ENCODE assay signal across 16 cellular contexts in the genomic region with DNA sequence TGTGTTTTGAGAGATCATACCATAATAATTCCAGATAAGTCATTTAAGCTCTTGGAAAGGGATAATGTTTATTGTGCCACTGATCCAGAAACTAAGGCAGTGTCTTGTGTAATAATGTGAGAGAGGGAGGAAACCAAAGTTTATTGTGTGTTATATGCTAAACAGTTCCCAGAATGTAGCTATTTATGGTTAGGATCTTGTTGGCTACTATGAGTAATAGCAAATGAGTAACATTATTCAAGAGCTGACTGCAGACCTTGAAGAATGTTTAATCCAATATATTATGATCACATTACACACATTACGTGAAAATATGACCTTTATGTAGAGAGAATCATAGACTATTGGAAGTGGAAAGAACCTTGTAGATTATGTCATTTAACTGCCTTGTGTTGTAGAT.
DNase-seq lines count a peak whose midpoint lies in the region; ATAC-seq and TF ChIP-seq lines count a peak whose summit lies in the region.
"Had no signal": no experiment of that assay in that cellular context is flagged by ENCODE, and none has a peak within 500 bp of the region (broad histone marks: within the 10 kb centered on the region; RNA-seq: fewer than 3 reads in every experiment).

No MANE protein-coding gene starts in this region.

- H3K4me3 Mint-ChIP-seq in CD8-positive, alpha-beta T cell = no peak overlapping the region
- H3K4me3 Mint-ChIP-seq: T-cell had no signal

- no peak overlapping the region for H2BK15ac ChIP-seq in mesenchymal stem cell (ENCODE audit: low read depth, poor library complexity, severe bottlenecking)

- DNase-seq in AG20443 (ENCODE audit: low spot score) (peak; percentile 45), MV-4-11 (lab: John Stamatoyannopoulos, UW) (peak; percentile 86), dedifferentiated amniotic fluid mesenchymal stem cell (ENCODE audit: extremely low spot score) (peak; percentile 79), mesenchymal stem cell (peak; percentile 91), NOMO-1 treated with DMSO at 0.1 percent for 48 hours (lab: John Stamatoyannopoulos, UW; ENCODE audit: unreplicated experiment) (no peak), NCI-H146 (lab: John Stamatoyannopoulos, UW) (no peak)
- DNase-seq in CD8-positive, alpha-beta T cell = no peak
- DNase-seq: activated CD4-positive, alpha-beta T cell treated with anti-CD3 and anti-CD28 coated beads for 4 hours; activated effector memory CD4-positive, alpha-beta T cell treated with Interleukin-2 at 50 U/mL for 16 hours; colonic mucosa; glutamatergic neuron; left ventricle myocardium superior; NK-92 treated with Interleukin-12 subunit alpha and Interleukin-12 subunit beta, amount 100 ng/mL, for 24 hours; T-cell had no signal

- H3K23ac ChIP-seq in mesenchymal stem cell (ENCODE audit: low read length in 2 of 2) = no peak overlapping the region

- H3K9me3 Mint-ChIP-seq in CD8-positive, alpha-beta T cell = peaks cover 14% of the 10 kb centered on the region

- no peak for TF ChIP-seq CTCF in CD8-positive, alpha-beta T cell (IDR thresholded peaks at IDR 0.05)

- no peak overlapping the region for H2BK120ac ChIP-seq in mesenchymal stem cell (ENCODE audit: low read depth, low read length)

- H3K27me3 Mint-ChIP-seq in CD8-positive, alpha-beta T cell (ENCODE audit: low read depth) = no peaks in the 10 kb centered on the region
- H3K27me3 Mint-ChIP-seq: T-cell had no signal

- no peaks in the 10 kb centered on the region for H3K27me3 ChIP-seq in mesenchymal stem cell (ENCODE audit: control insufficient read depth in 1 of 2, insufficient read depth in 1 of 2, low read length in 2 of 2)
- no peaks in the 10 kb centered on the region for H3K27me3 ChIP-seq in CD8-positive, alpha-beta T cell (ENCODE audit: insufficient read depth, low read length)
- H3K27me3 ChIP-seq: colonic mucosa, neutrophil had no signal

- CTCF ChIA-PET in CD8-positive, alpha-beta T cell (lab: Charles Lee) = no interaction called here

- no peak overlapping the region for H3K4ac ChIP-seq in mesenchymal stem cell (ENCODE audit: low read depth in 1 of 2, low read length in 2 of 2)

- H4K8ac ChIP-seq in mesenchymal stem cell (ENCODE audit: low read length) = no peak overlapping the region

- H3K4me1 ChIP-seq in mesenchymal stem cell (ENCODE audit: control insufficient read depth, insufficient read depth, low read depth, low read length) = no peaks in the 10 kb centered on the region
- H3K4me1 ChIP-seq in CD8-positive, alpha-beta T cell (ENCODE audit: insufficient read depth, low read length) = no peaks in the 10 kb centered on the region
- H3K4me1 ChIP-seq: colonic mucosa had no signal

- POLR2A ChIA-PET in CD8-positive, alpha-beta T cell (lab: Charles Lee) = no interaction called here

- no peak overlapping the region for H3K27ac ChIP-seq in mesenchymal stem cell (ENCODE audit: low read length, poor library complexity, severe bottlenecking)
- H3K27ac ChIP-seq in CD8-positive, alpha-beta T cell (ENCODE audit: low read depth, low read length) = no peak overlapping the region
- H3K27ac ChIP-seq: colonic mucosa, neutrophil had no signal

- no peaks in the 10 kb centered on the region for H3K4me1 Mint-ChIP-seq in CD8-positive, alpha-beta T cell (ENCODE audit: low read depth)
- H3K4me1 Mint-ChIP-seq: T-cell had no signal

- 60% methylated on average over 1 of the region's 1 CpG for whole genome bisulfite sequencing in mesenchymal stem cell

- peak overlapping the region; percentile 65 for H3K9ac ChIP-seq in mesenchymal stem cell (ENCODE audit: low read length)

- peak overlapping the region in 1 of 2 experiments; percentile 11 for H3K4me3 ChIP-seq in mesenchymal stem cell (ENCODE audit: insufficient read depth in 1 of 2, low read depth in 1 of 2, low read length in 2 of 2)
- no peak overlapping the region for H3K4me3 ChIP-seq in CD8-positive, alpha-beta T cell (ENCODE audit: low read depth, low read length)
- H3K4me3 ChIP-seq: colonic mucosa had no signal

- H3K79me1 ChIP-seq in mesenchymal stem cell (replicated peaks; ENCODE audit: low read length, poor library complexity, severe bottlenecking) = peaks cover 3% of the 10 kb centered on the region

- no peak overlapping the region for H4K91ac ChIP-seq in mesenchymal stem cell (ENCODE audit: low read length)

- H2BK12ac ChIP-seq in mesenchymal stem cell (ENCODE audit: low read length in 2 of 2) = no peak overlapping the region

- H3K36me3 Mint-ChIP-seq in CD8-positive, alpha-beta T cell = peaks cover 16% of the 10 kb centered on the region

- no peak overlapping the region for H3K27ac Mint-ChIP-seq in CD8-positive, alpha-beta T cell
- H3K27ac Mint-ChIP-seq: T-cell had no signal

- no peaks in the 10 kb centered on the region for H3K36me3 ChIP-seq in mesenchymal stem cell (ENCODE audit: control insufficient read depth in 1 of 2, insufficient read depth in 2 of 2, low read depth in 1 of 2, low read length in 2 of 2)
- H3K36me3 ChIP-seq in CD8-positive, alpha-beta T cell (ENCODE audit: insufficient read depth, low read length) = no peaks in the 10 kb centered on the region
- H3K36me3 ChIP-seq: colonic mucosa, neutrophil had no signal

- H3K9me3 ChIP-seq in mesenchymal stem cell (ENCODE audit: control insufficient read depth, low read length) = peaks cover 4% of the 10 kb centered on the region
- H3K9me3 ChIP-seq in CD8-positive, alpha-beta T cell (ENCODE audit: low read length) = no peaks in the 10 kb centered on the region
- H3K9me3 ChIP-seq: colonic mucosa, neutrophil had no signal

- H2BK5ac ChIP-seq in mesenchymal stem cell (ENCODE audit: low read depth, low read length, poor library complexity, severe bottlenecking) = no peak overlapping the region

- intact Hi-C loops in CD8-positive, alpha-beta T cell (cut with DNase I, micrococcal nuclease) = no loop called here

- H3K4me2 ChIP-seq in mesenchymal stem cell (ENCODE audit: low read length, poor library complexity, severe bottlenecking) = no peak overlapping the region

- no peak overlapping the region for H2AFZ ChIP-seq in mesenchymal stem cell (ENCODE audit: low read depth, low read length)

- H2AK5ac ChIP-seq in mesenchymal stem cell (ENCODE audit: low read length, severe bottlenecking) = no peak overlapping the region

- no peak overlapping the region for H3K14ac ChIP-seq in mesenchymal stem cell (ENCODE audit: low read length in 2 of 2)

- H3K18ac ChIP-seq in mesenchymal stem cell (ENCODE audit: low read depth in 1 of 2, low read length in 2 of 2) = no peak overlapping the region

- ATAC-seq in HG02759 (IDR thresholded peaks at IDR 0.05; ENCODE audit: unreplicated experiment) = no peak
- no peak for ATAC-seq in CD8-positive, alpha-beta T cell
- ATAC-seq: left ventricle myocardium superior, T-cell had no signal

Comparison
In these comparisons a context has a peak if more than half of its experiments do, and no peak if none do; other contexts are left out.
1. DNase-seq: peak in AG20443 (single experiment), MV-4-11 (single experiment), dedifferentiated amniotic fluid mesenchymal stem cell (single experiment) and mesenchymal stem cell (single experiment); none in NOMO-1 treated with DMSO at 0.1 percent for 48 hours (single experiment), CD8-positive, alpha-beta T cell (0 of 7) and NCI-H146 (single experiment).